ENCODE assay signal across 10 cellular contexts in genomic region chr4:48127231-48127881, GRCh38. TPM values are rescaled to one million over a fixed set of nuclear protein-coding genes. Genes with fewer than 3 reads are reported as not detected.
DNase-seq lines count a peak whose midpoint lies in the region; ATAC-seq and TF ChIP-seq lines count a peak whose summit lies in the region.
"Had no signal": no experiment of that assay in that cellular context is flagged by ENCODE, and none has a peak within 500 bp of the region (broad histone marks: within the 10 kb centered on the region; RNA-seq: fewer than 3 reads in every experiment).

No MANE protein-coding gene starts in this region.

- CTCF ChIA-PET in PC-9 (lab: Charles Lee) (interaction anchor here (0.6 to 0.8 kb wide), 2 partner anchors 215 to 452 kb away, joined by 3 read pairs; no protein-coding TSS in a partner anchor), HEK293T (lab: Yijun Ruan, JAX) (interaction anchor here (0.6 to 1.3 kb wide), 5 partner anchors 9 to 461 kb away, joined by 3 to 5 read pairs (median 3); no protein-coding TSS in a partner anchor)

- H3K4me3 Mint-ChIP-seq in T-helper 2 cell treated with Interferon-gamma antibody and Interleukin-4, amounts not matched to agents 5 μg/mL and 100 μg/mL, for 36 hours: peak overlapping the region; percentile 63

- DNase-seq in T-helper 2 cell treated with Interferon-gamma antibody and Interleukin-4, amounts not matched to agents 5 μg/mL and 100 μg/mL, for 36 hours (ENCODE audit: low spot score): no peak
- no peak for DNase-seq in T-helper 2 cell
- peak; percentile 38 to 82 for DNase-seq in PC-9
- DNase-seq in fibroblast of lung (ENCODE audit: low read depth in 2 of 2): peak in 1 of 2 donors; percentile 16
- DNase-seq in HEK293T (ENCODE audit: extremely low spot score): no peak
- no peak for DNase-seq in NCI-H82 (lab: John Stamatoyannopoulos, UW)
- DNase-seq: KG1 had no signal

- H3K4me1 ChIP-seq in PC-9 (replicated peaks; ENCODE audit: insufficient read depth) (peaks cover 57% of the 10 kb centered on the region), fibroblast of lung (ENCODE audit: control insufficient read depth, extremely low read depth, insufficient read depth, low read length) (peaks cover 7% of the 10 kb centered on the region), skeletal muscle satellite cell (ENCODE audit: control insufficient read depth, insufficient read depth, low read length) (peaks cover 22% of the 10 kb centered on the region)

- BruUV-seq in PC-9 (replicated peaks; lab: Mats Ljungman, UMichigan): TSS peak; percentile 25

- no peaks in the 10 kb centered on the region; the same call in 1 of the 2 replicates for H3K9me2 ChIP-seq in PC-9 (ENCODE audit: insufficient read depth)

- H3K36me3 ChIP-seq in PC-9 (ENCODE audit: low read depth): no peaks in the 10 kb centered on the region
- H3K36me3 ChIP-seq in fibroblast of lung (ENCODE audit: control insufficient read depth, insufficient read depth, low read length): no peaks in the 10 kb centered on the region
- no peaks in the 10 kb centered on the region for H3K36me3 ChIP-seq in skeletal muscle satellite cell (ENCODE audit: insufficient read depth, low read length)
- H3K36me3 ChIP-seq: vagina had no signal

- no peak overlapping the region for H3K9ac ChIP-seq in fibroblast of lung (ENCODE audit: insufficient read depth, low read length)
- peak overlapping the region; percentile 39 for H3K9ac ChIP-seq in skeletal muscle satellite cell (ENCODE audit: low read depth, low read length)

- POLR2A ChIA-PET in PC-9 (lab: Charles Lee; ENCODE audit: unreplicated experiment): no interaction called here
- POLR2A ChIA-PET in HEK293T (lab: Yijun Ruan, JAX): no interaction called here

- peak overlapping the region; percentile 18; the same call in 1 of the 2 replicates for H2AFZ ChIP-seq in PC-9
- H2AFZ ChIP-seq in fibroblast of lung (ENCODE audit: low read length): no peak overlapping the region

- H3K9me3 ChIP-seq in PC-9 (ENCODE audit: insufficient read depth, low read depth) (no peaks in the 10 kb centered on the region), fibroblast of lung (ENCODE audit: control insufficient read depth, insufficient read depth, low read depth, low read length) (no peaks in the 10 kb centered on the region), skeletal muscle satellite cell (replicated peaks; ENCODE audit: low read length) (no peaks in the 10 kb centered on the region)
- H3K9me3 ChIP-seq: vagina had no signal

- H3F3A ChIP-seq in PC-9 (ENCODE audit: insufficient read depth, low read depth): peaks cover 29% of the 10 kb centered on the region

- H3K4me2 ChIP-seq in PC-9 (peak overlapping the region; percentile 71), fibroblast of lung (ENCODE audit: extremely low read depth, insufficient read depth, low read length) (peak overlapping the region; percentile 3), skeletal muscle satellite cell (ENCODE audit: low read length) (peak overlapping the region; percentile 71)

- TF ChIP-seq CTCF in PC-9 (conservative IDR thresholded peaks at IDR 0.05) (no peak), fibroblast of lung (conservative IDR thresholded peaks at IDR 0.05 in 1 of 2, IDR thresholded peaks at IDR 0.05 in 1 of 2; ENCODE audit: low read depth in 1 of 2, low read length in 2 of 2) (no peak)

- intact Hi-C loops in PC-9 (cut with micrococcal nuclease; ENCODE audit: unreplicated experiment): loop anchor here (5.0 to 10.0 kb wide), 4 partner anchors 213 to 835 kb away; partner anchors contain the start of gene NFXL1

- H3K9me3 Mint-ChIP-seq in T-helper 2 cell treated with Interferon-gamma antibody and Interleukin-4, amounts not matched to agents 5 μg/mL and 100 μg/mL, for 36 hours: no peaks in the 10 kb centered on the region

- H3K4me1 Mint-ChIP-seq in T-helper 2 cell treated with Interferon-gamma antibody and Interleukin-4, amounts not matched to agents 5 μg/mL and 100 μg/mL, for 36 hours (ENCODE audit: low read depth): peaks cover 43% of the 10 kb centered on the region

- no peaks in the 10 kb centered on the region for H4K20me1 ChIP-seq in PC-9 (ENCODE audit: insufficient read depth)
- no peaks in the 10 kb centered on the region for H4K20me1 ChIP-seq in fibroblast of lung (ENCODE audit: control insufficient read depth, extremely low read depth, insufficient read depth, low read length)

- H3K27ac Mint-ChIP-seq in T-helper 2 cell treated with Interferon-gamma antibody and Interleukin-4, amounts not matched to agents 5 μg/mL and 100 μg/mL, for 36 hours: peak overlapping the region; percentile 71

- no peaks in the 10 kb centered on the region for H3K27me3 Mint-ChIP-seq in T-helper 2 cell treated with Interferon-gamma antibody and Interleukin-4, amounts not matched to agents 5 μg/mL and 100 μg/mL, for 36 hours (ENCODE audit: low read depth)

- H3K79me2 ChIP-seq in PC-9 (ENCODE audit: low read depth) (no peaks in the 10 kb centered on the region), fibroblast of lung (ENCODE audit: control insufficient read depth, insufficient read depth, low read length) (no peaks in the 10 kb centered on the region)

- H3K27ac ChIP-seq in PC-9 (peak overlapping the region; percentile 74), fibroblast of lung (ENCODE audit: insufficient read depth, low read length) (peak overlapping the region; percentile 61)
- H3K27ac ChIP-seq: vagina had no signal

- H3K36me3 Mint-ChIP-seq in T-helper 2 cell treated with Interferon-gamma antibody and Interleukin-4, amounts not matched to agents 5 μg/mL and 100 μg/mL, for 36 hours (ENCODE audit: low read depth): peaks cover 10% of the 10 kb centered on the region

- H3K4me3 ChIP-seq in PC-9: peak overlapping the region; percentile 40; the same call in 1 of the 2 replicates
- H3K4me3 ChIP-seq in fibroblast of lung (replicated peaks in 1 of 4; ENCODE audit: control extremely low read depth in 1 of 4, insufficient read depth in 1 of 4, low read depth in 3 of 4, low read length in 4 of 4): peak overlapping the region in 1 of 4 experiments; percentile 18
- peak overlapping the region; percentile 41 for H3K4me3 ChIP-seq in skeletal muscle satellite cell (ENCODE audit: low read length)

- H3K27me3 ChIP-seq in PC-9 (ENCODE audit: insufficient read depth, low read depth) (no peaks in the 10 kb centered on the region), fibroblast of lung (ENCODE audit: control insufficient read depth, insufficient read depth, low read length) (no peaks in the 10 kb centered on the region), skeletal muscle satellite cell (ENCODE audit: control insufficient read depth, insufficient read depth, low read length) (no peaks in the 10 kb centered on the region)
- H3K27me3 ChIP-seq: vagina had no signal

- ATAC-seq in HG03095 (IDR thresholded peaks at IDR 0.05; ENCODE audit: unreplicated experiment): no peak

TF ChIP-seq in HEK293T, 16 proteins besides CTCF, POLR2A, EP300 and RAD21:
- no peak for TF ChIP-seq TARDBP (IDR thresholded peaks at IDR 0.05)
- no peak for TF ChIP-seq FOXK2 (IDR thresholded peaks at IDR 0.05)
- no peak for TF ChIP-seq SP1 (IDR thresholded peaks at IDR 0.05)
- no peak for TF ChIP-seq SUZ12 (IDR thresholded peaks at IDR 0.05)
- TF ChIP-seq FOXA1 (IDR thresholded peaks at IDR 0.05): no peak
- TF ChIP-seq BHLHE40 (IDR thresholded peaks at IDR 0.05; ENCODE audit: borderline replicate concordance): no peak
- no peak for TF ChIP-seq L3MBTL2 (conservative IDR thresholded peaks at IDR 0.05)
- TF ChIP-seq ELF4 (IDR thresholded peaks at IDR 0.05): no peak
- no peak for TF ChIP-seq ZNF384 (IDR thresholded peaks at IDR 0.05)
- no peak for TF ChIP-seq NFRKB (IDR thresholded peaks at IDR 0.05)
- TF ChIP-seq CTBP1 (IDR thresholded peaks at IDR 0.05; ENCODE audit: borderline replicate concordance): no peak

RNA-seq across cellular contexts. Expression of gene TXK, which starts 6.7 kb away (rescaled TPM):
- total RNA-seq in PC-9 (2021) (1.4 and 2.6 TPM in 2 replicates), fibroblast of lung (0.26 and 0.66 TPM in 2 replicates)
- polyA plus RNA-seq in fibroblast of lung: 0.05 and 0.09 TPM in 2 replicates
- polyA plus RNA-seq in fibroblast of lung (2012): 0.03 TPM in 1 of 2 replicates, not detected in the other
- not detected in 2 replicates for polyA minus RNA-seq in fibroblast of lung (ENCODE audit: low replicate concordance)
- under 0.01 and 0.22 TPM in 2 replicates for total RNA-seq in skeletal muscle satellite cell (2012; rRNA removed)

Comparison
In these comparisons a context has a peak if more than half of its experiments do, and no peak if none do; other contexts are left out.
1. DNase-seq: peak in PC-9 (2 of 2); none in T-helper 2 cell treated with Interferon-gamma antibody and Interleukin-4, amounts not matched to agents 5 μg/mL and 100 μg/mL, for 36 hours (single experiment), T-helper 2 cell (0 of 5), HEK293T (single experiment) and NCI-H82 (single experiment).
2. H3K4me2 ChIP-seq: peak in every context shown above with its lines; median percentile 71 in PC-9; 71 in skeletal muscle satellite cell; 3 in fibroblast of lung.